ENCODE assay signal across 2 cellular contexts in the genomic region with DNA sequence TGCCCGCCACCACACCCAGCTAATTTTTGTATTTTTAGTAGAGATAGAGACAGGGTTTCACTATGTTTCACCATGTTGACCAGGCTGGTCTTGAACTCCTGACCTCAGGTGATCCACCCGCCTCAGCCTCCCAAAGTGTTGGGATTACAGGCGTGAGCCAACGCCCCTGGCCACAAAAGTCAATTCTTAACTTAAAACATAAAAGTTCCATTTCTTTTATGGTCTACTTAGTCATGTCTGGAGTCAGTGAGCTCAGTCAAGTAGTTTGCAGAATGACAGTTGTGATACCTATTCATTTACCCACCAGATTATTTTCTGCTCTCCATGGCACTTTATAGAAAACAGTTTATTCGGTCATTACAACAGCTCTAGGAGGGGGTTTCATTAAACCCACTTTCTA.
TF ChIP-seq lines count a peak whose summit lies in the region.

No MANE protein-coding gene starts in this region.

TF ChIP-seq in GM12878, 131 proteins besides CTCF, POLR2A, EP300 and RAD21 (continued from another document and continues in another):
- TF ChIP-seq JUNB (IDR thresholded peaks at IDR 0.05) (peak; percentile 78), TBL1XR1 (IDR thresholded peaks at IDR 0.05; ENCODE audit: low read depth, low read length) (no peak), ZNF24 (IDR thresholded peaks at IDR 0.05) (no peak), GATAD2B (conservative IDR thresholded peaks at IDR 0.05; ENCODE audit: low read depth) (no peak), IKZF2 (IDR thresholded peaks at IDR 0.05) (peak in 1 of 2 experiments; percentile 40; a peak in 2 of 4 replicates), ZNF217 (IDR thresholded peaks at IDR 0.05) (0 out of 2 replicates have a peak, but pooled peaks have one; percentile 38), WRNIP1 (IDR thresholded peaks at IDR 0.05; ENCODE audit: borderline replicate concordance, low read depth, low read length) (no peak), IRF4 (IDR thresholded peaks at IDR 0.05; ENCODE audit: low read depth, low read length) (peak; percentile 53; the same call in 1 of the 2 replicates), BRCA1 (IDR thresholded peaks at IDR 0.05; ENCODE audit: low read depth, low read length) (no peak), RAD51 (IDR thresholded peaks at IDR 0.05) (no peak), SREBF2 (IDR thresholded peaks at IDR 0.05; ENCODE audit: low read length) (no peak), NRF1 (conservative IDR thresholded peaks at IDR 0.05; ENCODE audit: low read depth, low read length) (no peak), BCL11A (IDR thresholded peaks at IDR 0.05; ENCODE audit: low read depth, low read length) (0 out of 2 replicates have a peak, but pooled peaks have one; percentile 30), IKZF1 (conservative IDR thresholded peaks at IDR 0.05) (0 out of 2 replicates have a peak, but pooled peaks have one; percentile 49)
- TF ChIP-seq, protein P1, sequence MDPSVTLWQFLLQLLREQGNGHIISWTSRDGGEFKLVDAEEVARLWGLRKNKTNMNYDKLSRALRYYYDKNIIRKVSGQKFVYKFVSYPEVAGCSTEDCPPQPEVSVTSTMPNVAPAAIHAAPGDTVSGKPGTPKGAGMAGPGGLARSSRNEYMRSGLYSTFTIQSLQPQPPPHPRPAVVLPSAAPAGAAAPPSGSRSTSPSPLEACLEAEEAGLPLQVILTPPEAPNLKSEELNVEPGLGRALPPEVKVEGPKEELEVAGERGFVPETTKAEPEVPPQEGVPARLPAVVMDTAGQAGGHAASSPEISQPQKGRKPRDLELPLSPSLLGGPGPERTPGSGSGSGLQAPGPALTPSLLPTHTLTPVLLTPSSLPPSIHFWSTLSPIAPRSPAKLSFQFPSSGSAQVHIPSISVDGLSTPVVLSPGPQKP (IDR thresholded peaks at IDR 0.05; ENCODE audit: low read depth, low read length), result no peak
- TF ChIP-seq, protein P2, sequence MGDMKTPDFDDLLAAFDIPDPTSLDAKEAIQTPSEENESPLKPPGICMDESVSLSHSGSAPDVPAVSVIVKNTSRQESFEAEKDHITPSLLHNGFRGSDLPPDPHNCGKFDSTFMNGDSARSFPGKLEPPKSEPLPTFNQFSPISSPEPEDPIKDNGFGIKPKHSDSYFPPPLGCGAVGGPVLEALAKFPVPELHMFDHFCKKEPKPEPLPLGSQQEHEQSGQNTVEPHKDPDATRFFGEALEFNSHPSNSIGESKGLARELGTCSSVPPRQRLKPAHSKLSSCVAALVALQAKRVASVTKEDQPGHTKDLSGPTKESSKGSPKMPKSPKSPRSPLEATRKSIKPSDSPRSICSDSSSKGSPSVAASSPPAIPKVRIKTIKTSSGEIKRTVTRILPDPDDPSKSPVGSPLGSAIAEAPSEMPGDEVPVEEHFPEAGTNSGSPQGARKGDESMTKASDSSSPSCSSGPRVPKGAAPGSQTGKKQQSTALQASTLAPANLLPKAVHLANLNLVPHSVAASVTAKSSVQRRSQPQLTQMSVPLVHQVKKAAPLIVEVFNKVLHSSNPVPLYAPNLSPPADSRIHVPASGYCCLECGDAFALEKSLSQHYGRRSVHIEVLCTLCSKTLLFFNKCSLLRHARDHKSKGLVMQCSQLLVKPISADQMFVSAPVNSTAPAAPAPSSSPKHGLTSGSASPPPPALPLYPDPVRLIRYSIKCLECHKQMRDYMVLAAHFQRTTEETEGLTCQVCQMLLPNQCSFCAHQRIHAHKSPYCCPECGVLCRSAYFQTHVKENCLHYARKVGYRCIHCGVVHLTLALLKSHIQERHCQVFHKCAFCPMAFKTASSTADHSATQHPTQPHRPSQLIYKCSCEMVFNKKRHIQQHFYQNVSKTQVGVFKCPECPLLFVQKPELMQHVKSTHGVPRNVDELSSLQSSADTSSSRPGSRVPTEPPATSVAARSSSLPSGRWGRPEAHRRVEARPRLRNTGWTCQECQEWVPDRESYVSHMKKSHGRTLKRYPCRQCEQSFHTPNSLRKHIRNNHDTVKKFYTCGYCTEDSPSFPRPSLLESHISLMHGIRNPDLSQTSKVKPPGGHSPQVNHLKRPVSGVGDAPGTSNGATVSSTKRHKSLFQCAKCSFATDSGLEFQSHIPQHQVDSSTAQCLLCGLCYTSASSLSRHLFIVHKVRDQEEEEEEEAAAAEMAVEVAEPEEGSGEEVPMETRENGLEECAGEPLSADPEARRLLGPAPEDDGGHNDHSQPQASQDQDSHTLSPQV (IDR thresholded peaks at IDR 0.05), result no peak
- TF ChIP-seq, protein P3, sequence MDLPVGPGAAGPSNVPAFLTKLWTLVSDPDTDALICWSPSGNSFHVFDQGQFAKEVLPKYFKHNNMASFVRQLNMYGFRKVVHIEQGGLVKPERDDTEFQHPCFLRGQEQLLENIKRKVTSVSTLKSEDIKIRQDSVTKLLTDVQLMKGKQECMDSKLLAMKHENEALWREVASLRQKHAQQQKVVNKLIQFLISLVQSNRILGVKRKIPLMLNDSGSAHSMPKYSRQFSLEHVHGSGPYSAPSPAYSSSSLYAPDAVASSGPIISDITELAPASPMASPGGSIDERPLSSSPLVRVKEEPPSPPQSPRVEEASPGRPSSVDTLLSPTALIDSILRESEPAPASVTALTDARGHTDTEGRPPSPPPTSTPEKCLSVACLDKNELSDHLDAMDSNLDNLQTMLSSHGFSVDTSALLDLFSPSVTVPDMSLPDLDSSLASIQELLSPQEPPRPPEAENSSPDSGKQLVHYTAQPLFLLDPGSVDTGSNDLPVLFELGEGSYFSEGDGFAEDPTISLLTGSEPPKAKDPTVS (IDR thresholded peaks at IDR 0.05; ENCODE audit: low read depth, low read length), result no peak
- TF ChIP-seq, protein P4, sequence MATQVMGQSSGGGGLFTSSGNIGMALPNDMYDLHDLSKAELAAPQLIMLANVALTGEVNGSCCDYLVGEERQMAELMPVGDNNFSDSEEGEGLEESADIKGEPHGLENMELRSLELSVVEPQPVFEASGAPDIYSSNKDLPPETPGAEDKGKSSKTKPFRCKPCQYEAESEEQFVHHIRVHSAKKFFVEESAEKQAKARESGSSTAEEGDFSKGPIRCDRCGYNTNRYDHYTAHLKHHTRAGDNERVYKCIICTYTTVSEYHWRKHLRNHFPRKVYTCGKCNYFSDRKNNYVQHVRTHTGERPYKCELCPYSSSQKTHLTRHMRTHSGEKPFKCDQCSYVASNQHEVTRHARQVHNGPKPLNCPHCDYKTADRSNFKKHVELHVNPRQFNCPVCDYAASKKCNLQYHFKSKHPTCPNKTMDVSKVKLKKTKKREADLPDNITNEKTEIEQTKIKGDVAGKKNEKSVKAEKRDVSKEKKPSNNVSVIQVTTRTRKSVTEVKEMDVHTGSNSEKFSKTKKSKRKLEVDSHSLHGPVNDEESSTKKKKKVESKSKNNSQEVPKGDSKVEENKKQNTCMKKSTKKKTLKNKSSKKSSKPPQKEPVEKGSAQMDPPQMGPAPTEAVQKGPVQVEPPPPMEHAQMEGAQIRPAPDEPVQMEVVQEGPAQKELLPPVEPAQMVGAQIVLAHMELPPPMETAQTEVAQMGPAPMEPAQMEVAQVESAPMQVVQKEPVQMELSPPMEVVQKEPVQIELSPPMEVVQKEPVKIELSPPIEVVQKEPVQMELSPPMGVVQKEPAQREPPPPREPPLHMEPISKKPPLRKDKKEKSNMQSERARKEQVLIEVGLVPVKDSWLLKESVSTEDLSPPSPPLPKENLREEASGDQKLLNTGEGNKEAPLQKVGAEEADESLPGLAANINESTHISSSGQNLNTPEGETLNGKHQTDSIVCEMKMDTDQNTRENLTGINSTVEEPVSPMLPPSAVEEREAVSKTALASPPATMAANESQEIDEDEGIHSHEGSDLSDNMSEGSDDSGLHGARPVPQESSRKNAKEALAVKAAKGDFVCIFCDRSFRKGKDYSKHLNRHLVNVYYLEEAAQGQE (IDR thresholded peaks at IDR 0.05; ENCODE audit: low read depth, low read length), result no peak

TF ChIP-seq in SK-N-SH treated with all-trans-retinoic acid at 6 μM for 48 hours, 23 proteins besides CTCF, POLR2A, EP300 and RAD21 (continued from another document):
- TF ChIP-seq, protein P5, sequence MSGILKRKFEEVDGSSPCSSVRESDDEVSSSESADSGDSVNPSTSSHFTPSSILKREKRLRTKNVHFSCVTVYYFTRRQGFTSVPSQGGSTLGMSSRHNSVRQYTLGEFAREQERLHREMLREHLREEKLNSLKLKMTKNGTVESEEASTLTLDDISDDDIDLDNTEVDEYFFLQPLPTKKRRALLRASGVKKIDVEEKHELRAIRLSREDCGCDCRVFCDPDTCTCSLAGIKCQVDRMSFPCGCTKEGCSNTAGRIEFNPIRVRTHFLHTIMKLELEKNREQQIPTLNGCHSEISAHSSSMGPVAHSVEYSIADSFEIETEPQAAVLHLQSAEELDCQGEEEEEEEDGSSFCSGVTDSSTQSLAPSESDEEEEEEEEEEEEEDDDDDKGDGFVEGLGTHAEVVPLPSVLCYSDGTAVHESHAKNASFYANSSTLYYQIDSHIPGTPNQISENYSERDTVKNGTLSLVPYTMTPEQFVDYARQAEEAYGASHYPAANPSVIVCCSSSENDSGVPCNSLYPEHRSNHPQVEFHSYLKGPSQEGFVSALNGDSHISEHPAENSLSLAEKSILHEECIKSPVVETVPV (CRISPR knock-in tag; IDR thresholded peaks at IDR 0.05), result no peak
- TF ChIP-seq, protein P6, sequence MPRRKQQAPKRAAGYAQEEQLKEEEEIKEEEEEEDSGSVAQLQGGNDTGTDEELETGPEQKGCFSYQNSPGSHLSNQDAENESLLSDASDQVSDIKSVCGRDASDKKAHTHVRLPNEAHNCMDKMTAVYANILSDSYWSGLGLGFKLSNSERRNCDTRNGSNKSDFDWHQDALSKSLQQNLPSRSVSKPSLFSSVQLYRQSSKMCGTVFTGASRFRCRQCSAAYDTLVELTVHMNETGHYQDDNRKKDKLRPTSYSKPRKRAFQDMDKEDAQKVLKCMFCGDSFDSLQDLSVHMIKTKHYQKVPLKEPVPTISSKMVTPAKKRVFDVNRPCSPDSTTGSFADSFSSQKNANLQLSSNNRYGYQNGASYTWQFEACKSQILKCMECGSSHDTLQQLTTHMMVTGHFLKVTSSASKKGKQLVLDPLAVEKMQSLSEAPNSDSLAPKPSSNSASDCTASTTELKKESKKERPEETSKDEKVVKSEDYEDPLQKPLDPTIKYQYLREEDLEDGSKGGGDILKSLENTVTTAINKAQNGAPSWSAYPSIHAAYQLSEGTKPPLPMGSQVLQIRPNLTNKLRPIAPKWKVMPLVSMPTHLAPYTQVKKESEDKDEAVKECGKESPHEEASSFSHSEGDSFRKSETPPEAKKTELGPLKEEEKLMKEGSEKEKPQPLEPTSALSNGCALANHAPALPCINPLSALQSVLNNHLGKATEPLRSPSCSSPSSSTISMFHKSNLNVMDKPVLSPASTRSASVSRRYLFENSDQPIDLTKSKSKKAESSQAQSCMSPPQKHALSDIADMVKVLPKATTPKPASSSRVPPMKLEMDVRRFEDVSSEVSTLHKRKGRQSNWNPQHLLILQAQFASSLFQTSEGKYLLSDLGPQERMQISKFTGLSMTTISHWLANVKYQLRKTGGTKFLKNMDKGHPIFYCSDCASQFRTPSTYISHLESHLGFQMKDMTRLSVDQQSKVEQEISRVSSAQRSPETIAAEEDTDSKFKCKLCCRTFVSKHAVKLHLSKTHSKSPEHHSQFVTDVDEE (CRISPR knock-in tag; IDR thresholded peaks at IDR 0.05), result no peak
- TF ChIP-seq TCF4 (CRISPR knock-in tag; IDR thresholded peaks at IDR 0.05; ENCODE audit: borderline replicate concordance) (no peak), ZFP30 (CRISPR knock-in tag; IDR thresholded peaks at IDR 0.05) (no peak), TOX (CRISPR knock-in tag; IDR thresholded peaks at IDR 0.05; ENCODE audit: borderline replicate concordance) (no peak), ZFP3 (CRISPR knock-in tag; IDR thresholded peaks at IDR 0.05) (no peak), SNAI2 (CRISPR knock-in tag; IDR thresholded peaks at IDR 0.05) (no peak), ZNF8 (CRISPR knock-in tag; IDR thresholded peaks at IDR 0.05) (no peak), ESRRG (CRISPR knock-in tag; IDR thresholded peaks at IDR 0.05) (no peak), OSR1 (CRISPR knock-in tag; IDR thresholded peaks at IDR 0.05) (no peak), CSDC2 (CRISPR knock-in tag; IDR thresholded peaks at IDR 0.05) (no peak), GLIS3 (CRISPR knock-in tag; IDR thresholded peaks at IDR 0.05) (no peak), ZC3H10 (CRISPR knock-in tag; IDR thresholded peaks at IDR 0.05) (no peak)
- TF ChIP-seq, protein P7, sequence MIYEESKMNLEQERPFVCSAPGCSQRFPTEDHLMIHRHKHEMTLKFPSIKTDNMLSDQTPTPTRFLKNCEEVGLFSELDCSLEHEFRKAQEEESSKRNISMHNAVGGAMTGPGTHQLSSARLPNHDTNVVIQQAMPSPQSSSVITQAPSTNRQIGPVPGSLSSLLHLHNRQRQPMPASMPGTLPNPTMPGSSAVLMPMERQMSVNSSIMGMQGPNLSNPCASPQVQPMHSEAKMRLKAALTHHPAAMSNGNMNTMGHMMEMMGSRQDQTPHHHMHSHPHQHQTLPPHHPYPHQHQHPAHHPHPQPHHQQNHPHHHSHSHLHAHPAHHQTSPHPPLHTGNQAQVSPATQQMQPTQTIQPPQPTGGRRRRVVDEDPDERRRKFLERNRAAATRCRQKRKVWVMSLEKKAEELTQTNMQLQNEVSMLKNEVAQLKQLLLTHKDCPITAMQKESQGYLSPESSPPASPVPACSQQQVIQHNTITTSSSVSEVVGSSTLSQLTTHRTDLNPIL (CRISPR knock-in tag; IDR thresholded peaks at IDR 0.05; ENCODE audit: low read depth), result no peak
- TF ChIP-seq, protein P8, sequence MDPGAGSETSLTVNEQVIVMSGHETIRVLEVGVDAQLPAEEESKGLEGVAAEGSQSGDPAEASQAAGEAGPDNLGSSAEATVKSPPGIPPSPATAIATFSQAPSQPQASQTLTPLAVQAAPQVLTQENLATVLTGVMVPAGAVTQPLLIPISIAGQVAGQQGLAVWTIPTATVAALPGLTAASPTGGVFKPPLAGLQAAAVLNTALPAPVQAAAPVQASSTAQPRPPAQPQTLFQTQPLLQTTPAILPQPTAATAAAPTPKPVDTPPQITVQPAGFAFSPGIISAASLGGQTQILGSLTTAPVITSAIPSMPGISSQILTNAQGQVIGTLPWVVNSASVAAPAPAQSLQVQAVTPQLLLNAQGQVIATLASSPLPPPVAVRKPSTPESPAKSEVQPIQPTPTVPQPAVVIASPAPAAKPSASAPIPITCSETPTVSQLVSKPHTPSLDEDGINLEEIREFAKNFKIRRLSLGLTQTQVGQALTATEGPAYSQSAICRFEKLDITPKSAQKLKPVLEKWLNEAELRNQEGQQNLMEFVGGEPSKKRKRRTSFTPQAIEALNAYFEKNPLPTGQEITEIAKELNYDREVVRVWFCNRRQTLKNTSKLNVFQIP (CRISPR knock-in tag; IDR thresholded peaks at IDR 0.05; ENCODE audit: borderline replicate concordance, low read depth), result no peak
